8 cellular contexts compared by ENCODE assay signal in genomic region chrX:56995271-56995994, GRCh38. TPM values are rescaled to one million over a fixed set of nuclear protein-coding genes. Genes with fewer than 3 reads are reported as not detected.
DNase-seq lines count a peak whose midpoint lies in the region; ATAC-seq, FAIRE-seq and TF ChIP-seq lines count a peak whose summit lies in the region.

TSS of gene SPIN3 (minus strand) at chrX:56995541. CDS start at chrX:56994947, 594 bp downstream.

- FAIRE-seq in pancreas (lab: Jason Lieb, UNC): no peak

- H3K9me3 ChIP-seq in adipocyte (ENCODE audit: control insufficient read depth, low read length) (peaks cover 16% of the 10 kb centered on the region), heart right ventricle (no peaks in the 10 kb centered on the region), pancreas (no peaks in the 10 kb centered on the region), transverse colon (no peaks in the 10 kb centered on the region)

- WGBS in heart right ventricle, 2 donors: 1% methylated on average over 29 to 38 of the region's 39 CpGs
- 0 to 25% methylated on average over 39 of the region's 39 CpGs for WGBS in pancreas, 2 donors
- 32% methylated on average over 39 of the region's 39 CpGs; no CpG with 5 or more reads in 1 of the 2 donors for WGBS in transverse colon (ENCODE audit: low coverage in 1 of 2), 2 donors

- in situ Hi-C loops in transverse colon (cut with MboI; ENCODE audit: low pct_ligation_motif_present in 1 of 4, low pct_unique_long_range_greater_than_20kb in 1 of 4, low sequenced_read_pairs in 3 of 4): loop anchor here (25.0 kb wide), 4 partner anchors 183 to 433 kb away; partner anchors contain the start of gene UBQLN2 (in 1 of the 4)

- DNase-seq in Daoy (ENCODE audit: low read depth) (peak; percentile 86), LNCaP clone FGC (ENCODE audit: low read depth) (peak; percentile 64), SW 1271 (lab: John Stamatoyannopoulos, UW) (peak; percentile 34 to 65), adipocyte (ENCODE audit: low read depth) (peak; percentile 78), heart right ventricle (peak; percentile 78 to 82), pancreas (peak; percentile 84 to 92 (median 87)), transverse colon (peak; percentile 89)

- H3K36me3 ChIP-seq in adipocyte (ENCODE audit: control insufficient read depth, insufficient read depth, low read length, severe bottlenecking) (peaks cover 13% of the 10 kb centered on the region), heart right ventricle (peaks cover 0 to 15% (median 0%) of the 10 kb centered on the region in 9 donors), pancreas (no peaks in the 10 kb centered on the region), transverse colon (no peaks in the 10 kb centered on the region)

- peak; percentile 43 for TF ChIP-seq POLR2A in transverse colon (IDR thresholded peaks at IDR 0.05)

- ATAC-seq in GM21737 (IDR thresholded peaks at IDR 0.05; ENCODE audit: unreplicated experiment): peak; percentile 99
- peak; percentile 96 to 100 (median 99) for ATAC-seq in heart right ventricle
- ATAC-seq in pancreas: peak; percentile 99 to 100 (median 99)

- H3K4me3 ChIP-seq in LNCaP clone FGC (ENCODE audit: low read depth, low read length): peak within 1 kb of the TSS; percentile 81
- H3K4me3 ChIP-seq in adipocyte (ENCODE audit: low read length): peak within 1 kb of the TSS; percentile 87
- peak within 1 kb of the TSS; percentile 52 to 76 (median 68) for H3K4me3 ChIP-seq in heart right ventricle
- peak within 1 kb of the TSS; percentile 26 to 55 (median 44) for H3K4me3 ChIP-seq in pancreas
- peak within 1 kb of the TSS; percentile 55 to 65 (median 56) for H3K4me3 ChIP-seq in transverse colon

- peak within 1 kb of the TSS; percentile 86 for H3K9ac ChIP-seq in adipocyte (ENCODE audit: low read length)

- H3K4me1 ChIP-seq in adipocyte (ENCODE audit: control insufficient read depth, insufficient read depth, low read length) (no peaks in the 10 kb centered on the region), heart right ventricle (peaks cover 0 to 9% (median 3%) of the 10 kb centered on the region in 9 donors), pancreas (no peaks in the 10 kb centered on the region), transverse colon (peaks cover 0 to 5% (median 0%) of the 10 kb centered on the region in 4 donors)

- H3K27me3 ChIP-seq in adipocyte (replicated peaks; ENCODE audit: control insufficient read depth, insufficient read depth, low read length) (peaks cover 9% of the 10 kb centered on the region), heart right ventricle (peaks cover 0 to 46% (median 0%) of the 10 kb centered on the region in 7 donors), pancreas (peaks cover 0 to 8% (median 0%) of the 10 kb centered on the region in 4 donors), transverse colon (no peaks in the 10 kb centered on the region)

- TF ChIP-seq CTCF in LNCaP clone FGC (IDR thresholded peaks at IDR 0.05; ENCODE audit: control insufficient read depth, extremely low read depth, insufficient read depth) (no peak), heart right ventricle (IDR thresholded peaks at IDR 0.05) (no peak), pancreas (IDR thresholded peaks at IDR 0.05) (no peak), transverse colon (IDR thresholded peaks at IDR 0.05) (no peak)

- TF ChIP-seq EP300 in transverse colon (IDR thresholded peaks at IDR 0.05; ENCODE audit: low read depth): no peak

- H3K27ac ChIP-seq in heart right ventricle: peak within 1 kb of the TSS; percentile 29 to 83 (median 68)
- peak within 1 kb of the TSS in 3 of 4 donors; percentile 49 to 80 (median 77) for H3K27ac ChIP-seq in pancreas
- peak within 1 kb of the TSS; percentile 64 to 84 (median 79) for H3K27ac ChIP-seq in transverse colon

- intact Hi-C loops in heart right ventricle (cut with DNase I) (no loop called here), pancreas (cut with DNase I) (no loop called here), transverse colon (cut with DNase I; ENCODE audit: low total_unique reads) (no loop called here)

RNA-seq across cellular contexts. Expression of gene SPIN3, which starts in this region (rescaled TPM):
- 3.1 and 3.2 TPM in 2 replicates for total RNA-seq in Daoy (2014; rRNA removed; shearing (Covaris generic))
- total RNA-seq in heart right ventricle: 1 to 10 TPM; 2.3 to 4.9 (median 3.5) TPM
- 1 to 10 TPM; 2.1 to 3.5 TPM for polyA plus RNA-seq in heart right ventricle
- 10 to 100 TPM in 1 of 6 donors, 1 to 10 TPM in 5; 4.7 to 10.6 (median 5.8) TPM for total RNA-seq in pancreas
- 10 to 100 TPM in 1 of 2 donors, 1 to 10 TPM in 1; 5.5 to 10.8 TPM for polyA plus RNA-seq in pancreas
- 10 to 100 TPM in 2 of 4 donors, 1 to 10 TPM in 2; 3.8 to 12.7 (median 10.3) TPM for total RNA-seq in transverse colon

Comparison
In these comparisons a context has a peak if more than half of its experiments do, and no peak if none do; other contexts are left out.
1. Peak in every context shown above with its lines: DNase-seq, ATAC-seq, H3K4me3 ChIP-seq and H3K27ac ChIP-seq.